ENCODE assay signal across 18 cellular contexts in genomic region chr21:38476385-38476784, GRCh38. TPM values are rescaled to one million over a fixed set of nuclear protein-coding genes. Genes with fewer than 3 reads are reported as not detected.
A peak's percentile ranks its signal among the peaks of the same experiment; 100 is the strongest.
DNase-seq lines count a peak whose midpoint lies in the region; ATAC-seq, FAIRE-seq and TF ChIP-seq lines count a peak whose summit lies in the region.
"Had no signal": no experiment of that assay in that cellular context is flagged by ENCODE, and none has a peak within 500 bp of the region (broad histone marks: within the 10 kb centered on the region; RNA-seq: fewer than 3 reads in every experiment).

No MANE protein-coding gene starts in this region.

- no peak for TF ChIP-seq EP300 in HepG2 (IDR thresholded peaks at IDR 0.05; ENCODE audit: low read depth in 2 of 2, low read length in 2 of 2)
- TF ChIP-seq EP300 in HepG2 (CRISPR knock-in tag; IDR thresholded peaks at IDR 0.05; ENCODE audit: borderline replicate concordance), result no peak

- DNase-seq in HepG2 (ENCODE audit: low spot score), result no peak
- no peak for DNase-seq in esophagus squamous epithelium (lab: John Stamatoyannopoulos, UW)
- DNase-seq in naive B cell, result no peak
- no peak for DNase-seq in aorta
- no peak for DNase-seq in dedifferentiated amniotic fluid mesenchymal stem cell (ENCODE audit: extremely low spot score)
- DNase-seq in CD8-positive, alpha-beta T cell, result no peak
- DNase-seq in anterior cingulate cortex (lab: John Stamatoyannopoulos, UW), result no peak
- DNase-seq: DMS153, NCI-H187 treated with DMSO at 0.1 percent for 48 hours, PC-3, T-helper 17 cell, tibial artery had no signal

- in situ Hi-C loops in HepG2 (cut with HindIII; ENCODE audit: extremely low pct_ligation_motif_present, low pct_unique_long_range_greater_than_20kb), result no loop called here

- peaks cover 62 to 68% (median 62%) of the 10 kb centered on the region in 3 donors for H3K27me3 Mint-ChIP-seq in naive B cell
- peaks cover 49% of the 10 kb centered on the region for H3K27me3 Mint-ChIP-seq in CD8-positive, alpha-beta T cell (ENCODE audit: low read depth)

- no peaks in the 10 kb centered on the region for H3K36me3 ChIP-seq in liver (ENCODE audit: control insufficient read depth in 4 of 4, insufficient read depth in 3 of 4, low read depth in 1 of 4, low read length in 3 of 4)
- no peaks in the 10 kb centered on the region for H3K36me3 ChIP-seq in HepG2 (replicated peaks in 1 of 2; ENCODE audit: control insufficient read depth in 1 of 2, insufficient read depth in 2 of 2, low read length in 2 of 2)
- H3K36me3 ChIP-seq in esophagus squamous epithelium, result no peaks in the 10 kb centered on the region
- no peaks in the 10 kb centered on the region for H3K36me3 ChIP-seq in aorta (ENCODE audit: control insufficient read depth in 1 of 2, insufficient read depth in 2 of 2, low read length in 1 of 2)
- no peaks in the 10 kb centered on the region for H3K36me3 ChIP-seq in CD8-positive, alpha-beta T cell (ENCODE audit: insufficient read depth, low read length)
- H3K36me3 ChIP-seq: tibial artery had no signal

- peaks cover 0 to 1% (median 0%) of the 10 kb centered on the region in 7 donors for H3K9me3 Mint-ChIP-seq in naive B cell
- H3K9me3 Mint-ChIP-seq in CD8-positive, alpha-beta T cell, result no peaks in the 10 kb centered on the region

- CTCF ChIA-PET in HepG2 (lab: Yijun Ruan, JAX; ENCODE audit: low intra/inter-chr PET ratio, low total read pairs), result no interaction called here
- CTCF ChIA-PET in CD8-positive, alpha-beta T cell (lab: Charles Lee), result no interaction called here

- peaks cover 5 to 21% (median 18%) of the 10 kb centered on the region in 3 donors for H3K4me1 Mint-ChIP-seq in naive B cell
- peaks cover 3% of the 10 kb centered on the region for H3K4me1 Mint-ChIP-seq in CD8-positive, alpha-beta T cell (ENCODE audit: low read depth)

- FAIRE-seq in HepG2 (lab: Jason Lieb, UNC), result no peak
- FAIRE-seq: A549, H54 had no signal

- peaks cover 0 to 3% of the 10 kb centered on the region in 2 donors for H3K36me3 Mint-ChIP-seq in naive B cell
- no peaks in the 10 kb centered on the region for H3K36me3 Mint-ChIP-seq in CD8-positive, alpha-beta T cell
- H3K36me3 Mint-ChIP-seq: activated naive CD8-positive, alpha-beta T cell had no signal

- TF ChIP-seq RAD21 in liver (IDR thresholded peaks at IDR 0.05) (no peak), HepG2 (CRISPR knock-in tag; IDR thresholded peaks at IDR 0.05) (no peak)

- TF ChIP-seq CTCF in liver (IDR thresholded peaks at IDR 0.05; ENCODE audit: low read depth, low read length, missing input control) (no peak), HepG2 (CRISPR knock-in tag; IDR thresholded peaks at IDR 0.05) (no peak), esophagus squamous epithelium (IDR thresholded peaks at IDR 0.05) (no peak)
- TF ChIP-seq CTCF in CD8-positive, alpha-beta T cell (IDR thresholded peaks at IDR 0.05), result no peak

- H3K9me3 ChIP-seq in liver (ENCODE audit: control insufficient read depth in 4 of 4, low read length in 3 of 4) (no peaks in the 10 kb centered on the region), HepG2 (ENCODE audit: low read length) (no peaks in the 10 kb centered on the region), esophagus squamous epithelium (no peaks in the 10 kb centered on the region), aorta (ENCODE audit: control insufficient read depth, low read length) (no peaks in the 10 kb centered on the region)
- no peaks in the 10 kb centered on the region for H3K9me3 ChIP-seq in CD8-positive, alpha-beta T cell (ENCODE audit: low read length)
- H3K9me3 ChIP-seq: A549, tibial artery had no signal

- H2AFZ ChIP-seq in HepG2 (ENCODE audit: low read length), result no peak overlapping the region

- intact Hi-C loops in HepG2 (cut with micrococcal nuclease; ENCODE audit: unreplicated experiment), result no loop called here
- intact Hi-C loops in esophagus squamous epithelium (cut with DNase I), result no loop called here
- intact Hi-C loops in aorta (cut with DNase I), result no loop called here
- intact Hi-C loops in CD8-positive, alpha-beta T cell (cut with DNase I, micrococcal nuclease), result no loop called here

- H3K4me3 ChIP-seq in liver (ENCODE audit: low read depth in 1 of 3, low read length in 3 of 3) (no peak overlapping the region), HepG2 (replicated peaks in 1 of 3; ENCODE audit: insufficient read depth in 1 of 3, low read depth in 2 of 3, low read length in 3 of 3) (no peak overlapping the region), esophagus squamous epithelium (peak overlapping the region in 1 of 4 donors; percentile 13), aorta (ENCODE audit: low read length in 2 of 2) (no peak overlapping the region)
- no peak overlapping the region for H3K4me3 ChIP-seq in CD8-positive, alpha-beta T cell (ENCODE audit: low read depth, low read length)
- H3K4me3 ChIP-seq: A549, lung, tibial artery had no signal

- TF ChIP-seq POLR2A in HepG2 (IDR thresholded peaks at IDR 0.05; ENCODE audit: insufficient read depth in 1 of 2, low read depth in 2 of 2, low read length in 2 of 2), result no peak
- no peak for TF ChIP-seq POLR2A in esophagus squamous epithelium (IDR thresholded peaks at IDR 0.05)

- no peak for ATAC-seq in HepG2
- ATAC-seq in naive B cell (ENCODE audit: low read depth in 2 of 2), result no peak
- peak; percentile 58 for ATAC-seq in aorta (ENCODE audit: low FRiP score)
- no peak for ATAC-seq in CD8-positive, alpha-beta T cell
- ATAC-seq: A549, PC-3, T-helper 17 cell had no signal

- no peaks in the 10 kb centered on the region for H3K79me2 ChIP-seq in HepG2 (ENCODE audit: insufficient read depth, low read length)

- peak overlapping the region in 6 of 8 donors; percentile 6 to 59 (median 46) for H3K4me3 Mint-ChIP-seq in naive B cell
- no peak overlapping the region for H3K4me3 Mint-ChIP-seq in CD8-positive, alpha-beta T cell
- H3K4me3 Mint-ChIP-seq: activated naive CD8-positive, alpha-beta T cell; T-helper 17 cell had no signal

- POLR2A ChIA-PET in HepG2 (lab: Yijun Ruan, JAX), result no interaction called here
- POLR2A ChIA-PET in CD8-positive, alpha-beta T cell (lab: Charles Lee), result no interaction called here

- 45% methylated on average over 12 of the region's 12 CpGs for WGBS in liver
- 52% methylated on average over 12 of the region's 12 CpGs for WGBS in HepG2 (ENCODE audit: low lambda C conversion rate)
- WGBS in esophagus squamous epithelium, 2 donors, result 59 to 66% methylated on average over 12 of the region's 12 CpGs
- WGBS in aorta, 2 donors, result 57 to 59% methylated on average over 12 of the region's 12 CpGs

- H3K4me1 ChIP-seq in liver (ENCODE audit: control insufficient read depth in 4 of 4, insufficient read depth in 4 of 4, low read length in 3 of 4), result peaks cover 0 to 6% (median 1%) of the 10 kb centered on the region in 4 donors
- 0 out of 2 replicates have a peak, but pooled peaks cover under 1% of the 10 kb centered on the region for H3K4me1 ChIP-seq in HepG2 (ENCODE audit: insufficient read depth, low read length)
- H3K4me1 ChIP-seq in esophagus squamous epithelium, result peaks cover 0 to 63% (median 23%) of the 10 kb centered on the region in 3 donors
- H3K4me1 ChIP-seq in aorta (ENCODE audit: control insufficient read depth in 1 of 2, insufficient read depth in 2 of 2, low read length in 2 of 2), result peaks cover 0 to 3% of the 10 kb centered on the region in 2 donors
- H3K4me1 ChIP-seq in CD8-positive, alpha-beta T cell (ENCODE audit: insufficient read depth, low read length), result no peaks in the 10 kb centered on the region
- H3K4me1 ChIP-seq: A549 had no signal

- H3K4me2 ChIP-seq in HepG2 (ENCODE audit: low read depth, low read length), result no peak overlapping the region
- H3K4me2 ChIP-seq: A549 had no signal

- H3K27me3 ChIP-seq in liver (ENCODE audit: control insufficient read depth in 4 of 4, insufficient read depth in 4 of 4, low read length in 3 of 4), result peaks cover 0 to 13% (median 2%) of the 10 kb centered on the region in 4 donors
- no peaks in the 10 kb centered on the region for H3K27me3 ChIP-seq in HepG2 (ENCODE audit: control insufficient read depth in 1 of 2, insufficient read depth in 2 of 2, low read length in 2 of 2)
- no peaks in the 10 kb centered on the region for H3K27me3 ChIP-seq in esophagus squamous epithelium
- H3K27me3 ChIP-seq in aorta (ENCODE audit: control insufficient read depth in 1 of 2, insufficient read depth in 2 of 2, low read length in 1 of 2), result no peaks in the 10 kb centered on the region
- H3K27me3 ChIP-seq in CD8-positive, alpha-beta T cell (ENCODE audit: insufficient read depth, low read length), result peaks cover 12% of the 10 kb centered on the region
- H3K27me3 ChIP-seq: tibial artery had no signal

- no peak overlapping the region for H3K9ac ChIP-seq in liver (ENCODE audit: low read depth in 1 of 2, low read length in 2 of 2)
- H3K9ac ChIP-seq in HepG2 (ENCODE audit: insufficient read depth, low read depth, low read length), result no peak overlapping the region

- H3K27ac Mint-ChIP-seq in naive B cell, result peak overlapping the region in 2 of 6 donors; percentile 1 to 8
- no peak overlapping the region for H3K27ac Mint-ChIP-seq in CD8-positive, alpha-beta T cell
- H3K27ac Mint-ChIP-seq: activated naive CD8-positive, alpha-beta T cell; T-helper 17 cell had no signal

- H4K20me1 ChIP-seq in HepG2 (ENCODE audit: insufficient read depth, low read length), result no peaks in the 10 kb centered on the region

- no peak overlapping the region for H3K27ac ChIP-seq in liver (ENCODE audit: low read depth in 1 of 2, low read length in 2 of 2)
- no peak overlapping the region for H3K27ac ChIP-seq in HepG2 (ENCODE audit: extremely low read length, insufficient read depth, low read length)
- peak overlapping the region in 3 of 4 donors; percentile 60 to 72 (median 70) for H3K27ac ChIP-seq in esophagus squamous epithelium
- peak overlapping the region in 1 of 2 donors; percentile 8 for H3K27ac ChIP-seq in aorta (ENCODE audit: low read depth in 1 of 2, low read length in 2 of 2)
- H3K27ac ChIP-seq in CD8-positive, alpha-beta T cell (ENCODE audit: low read depth, low read length), result no peak overlapping the region
- H3K27ac ChIP-seq: A549, tibial artery had no signal

- no TSS peak for BruUV-seq in HepG2 (replicated peaks; lab: Mats Ljungman, UMichigan)

RNA-seq across cellular contexts. Expression of gene ERG, which starts 21.9 kb away (rescaled TPM):
- total RNA-seq in liver (1 to 10 TPM; 3.3 to 4.1 TPM), HepG2 (2016; rRNA removed; fragmentation: Illumina TruSeq; extraction: Trizol) (not detected in 2 replicates), esophagus squamous epithelium (10 to 100 TPM in 1 of 4 donors, 1 to 10 TPM in 3; 2.5 to 10.9 (median 8.4) TPM), aorta (100 to 1,000 TPM; 113 to 133 TPM)
- polyA plus RNA-seq in liver (1 to 10 TPM; 4.1 to 6.0 TPM), HepG2 (2011; rRNA removed) (not detected in 2 replicates), naive B cell (ENCODE audit: low read depth in 6 of 6) (not detected), aorta (10 to 100 TPM; 33.5 to 59.6 TPM)
- not detected in 2 replicates for total RNA-seq in HepG2 (2016; cell fraction: cytosol; rRNA removed; fragmentation: Illumina TruSeq; extraction: Trizol; ENCODE audit: low read depth)
- total RNA-seq in HepG2 (2016; cell fraction: insoluble cytoplasmic fraction; rRNA removed; fragmentation: Illumina TruSeq; extraction: Trizol), result not detected in 2 replicates
- total RNA-seq in HepG2 (2016; cell fraction: membrane; rRNA removed; fragmentation: Illumina TruSeq; extraction: Trizol), result not detected in 2 replicates
- total RNA-seq in HepG2 (2016; cell fraction: nucleus; rRNA removed; fragmentation: Illumina TruSeq; extraction: Trizol), result not detected in 2 replicates
- polyA plus RNA-seq in HepG2 (2011; cell fraction: cytosol; rRNA removed), result not detected in 2 replicates
- polyA plus RNA-seq in HepG2 (2011; cell fraction: nucleus; rRNA removed), result not detected in 2 replicates
- not detected in 2 replicates for polyA plus RNA-seq in HepG2 (2012)
- not detected in 2 replicates for polyA plus RNA-seq in HepG2 (2016; cell fraction: cytosol; fragmentation: Illumina TruSeq; extraction: Trizol; ENCODE audit: low read depth)
- polyA plus RNA-seq in HepG2 (2016; cell fraction: insoluble cytoplasmic fraction; fragmentation: Illumina TruSeq; extraction: Trizol; ENCODE audit: low read depth), result not detected in 2 replicates
- not detected in 2 replicates for polyA plus RNA-seq in HepG2 (2016; cell fraction: membrane; fragmentation: Illumina TruSeq; extraction: Trizol; ENCODE audit: low read depth)
- not detected in 2 replicates for polyA plus RNA-seq in HepG2 (2016; cell fraction: nucleus; fragmentation: Illumina TruSeq; extraction: Trizol; ENCODE audit: insufficient read depth, low read depth)
- not detected in 2 replicates for polyA minus RNA-seq in HepG2 (2011; rRNA and poly(A)+ RNA removed; ENCODE audit: low replicate concordance)
- polyA minus RNA-seq in HepG2 (2011; cell fraction: cytosol; rRNA and poly(A)+ RNA removed), result not detected in 2 replicates
- polyA minus RNA-seq in HepG2 (2011; cell fraction: nucleus; rRNA and poly(A)+ RNA removed), result not detected in 2 replicates
- not detected for total RNA-seq in CD8-positive, alpha-beta T cell
- total RNA-seq: activated CD8-positive, alpha-beta memory T cell treated with anti-CD3 and anti-CD28 coated beads for 36 hours; PC-3; T-helper 17 cell had no signal
- polyA plus RNA-seq: A549 had no signal

Comparison
In these comparisons a context has a peak if more than half of its experiments do, and no peak if none do; other contexts are left out.
1. H3K27ac ChIP-seq: peak in esophagus squamous epithelium (3 of 4); none in liver (0 of 2), HepG2 (single experiment) and CD8-positive, alpha-beta T cell (single experiment).
2. RNA of gene ERG, which starts 21.9 kb away (total RNA-seq): 113 to 133 TPM in aorta; 2.5 to 10.9 TPM in esophagus squamous epithelium, 3.3 to 4.1 TPM in liver, not detected in HepG2 and not detected in CD8-positive, alpha-beta T cell; every median in the first group is over 4 times any median in the second.